Comparison of ENCODE assay signal across 9 cellular contexts in genomic region chr6:11609324-11610071, GRCh38.
DNase-seq lines count a peak whose midpoint lies in the region; ATAC-seq, FAIRE-seq and TF ChIP-seq lines count a peak whose summit lies in the region.
"Had no signal": no experiment of that assay in that cellular context is flagged by ENCODE, and none has a peak within 500 bp of the region (broad histone marks: within the 10 kb centered on the region; RNA-seq: fewer than 3 reads in every experiment).

No MANE protein-coding gene starts in this region.

- intact Hi-C loops in IMR-90 (cut with micrococcal nuclease), result loop anchor here (2.0 kb wide), 2 partner anchors 19 to 45 kb away; no protein-coding TSS in a partner anchor
- intact Hi-C loops in lower lobe of right lung (cut with DNase I), result no loop called here

- dilution Hi-C loops in IMR-90 (cut with HindIII; ENCODE audit: low sequenced_read_pairs, unreplicated experiment), result no loop called here

- in situ Hi-C loops in IMR-90 (cut with MboI; ENCODE audit: low sequenced_read_pairs), result no loop called here

- DNase-seq in IMR-90, result peak; percentile 85
- DNase-seq in coronary artery (ENCODE audit: low spot score), result peak; percentile 82
- peak; percentile 55 for DNase-seq in lower lobe of right lung
- peak; percentile 66 for DNase-seq in urothelium cell line (ENCODE audit: low spot score)
- DNase-seq in NCI-H345 treated with DMSO at 0.1 percent for 48 hours (lab: John Stamatoyannopoulos, UW; ENCODE audit: unreplicated experiment), result no peak
- DNase-seq in activated gamma-delta T cell treated with Interleukin-2 at 50 U/mL for 16 hours, result no peak
- DNase-seq: activated effector memory CD4-positive, alpha-beta T cell treated with Interleukin-2 at 50 U/mL for 16 hours had no signal

- BruUV-seq in IMR-90 (replicated peaks; lab: Mats Ljungman, UMichigan), result no TSS peak

- peak overlapping the region; percentile 36 for H3K9ac ChIP-seq in IMR-90 (ENCODE audit: low read depth, low read length)

- no peak for TF ChIP-seq RAD21 in IMR-90 (IDR thresholded peaks at IDR 0.05; ENCODE audit: low read length)

- H3K36me3 ChIP-seq in IMR-90 (ENCODE audit: control insufficient read depth, insufficient read depth, low read length), result no peaks in the 10 kb centered on the region
- H3K36me3 ChIP-seq in lower lobe of right lung, result no peaks in the 10 kb centered on the region

- H4K20me1 ChIP-seq in IMR-90 (ENCODE audit: insufficient read depth, low read length), result no peaks in the 10 kb centered on the region

- CTCF ChIA-PET in IMR-90 (lab: Yijun Ruan, JAX), result interaction anchor here (0.6 to 0.9 kb wide), 3 partner anchors 43 to 1503 kb away, joined by 3 to 4 read pairs (median 4); no protein-coding TSS in a partner anchor

- H3K27ac ChIP-seq in IMR-90 (ENCODE audit: insufficient read depth, low read length), result peak overlapping the region; percentile 95
- peak overlapping the region; percentile 2 to 81 for H3K27ac ChIP-seq in coronary artery
- H3K27ac ChIP-seq in lower lobe of right lung, result peak overlapping the region; percentile 59

- peak; percentile 78 for ATAC-seq in IMR-90 (ENCODE audit: low read depth)
- ATAC-seq in lower lobe of right lung, result peak; percentile 70 to 81
- ATAC-seq in GM21529 (IDR thresholded peaks at IDR 0.05; ENCODE audit: unreplicated experiment), result no peak
- ATAC-seq: K562 had no signal

- peak overlapping the region; percentile 96 for H2BK5ac ChIP-seq in IMR-90 (ENCODE audit: low read depth, low read length, poor library complexity, severe bottlenecking)

- FAIRE-seq in urothelium cell line (lab: Jason Lieb, UNC), result no peak
- FAIRE-seq: K562 had no signal

- H2AK9ac ChIP-seq in IMR-90 (replicated peaks; ENCODE audit: low read depth, low read length, poor library complexity), result peak overlapping the region; percentile 0

- peak overlapping the region; percentile 76 for H2AFZ ChIP-seq in IMR-90 (replicated peaks; ENCODE audit: low read length, poor library complexity)

- H3K4ac ChIP-seq in IMR-90 (ENCODE audit: low read depth, low read length), result peak overlapping the region; percentile 94

- H3K27me3 ChIP-seq in IMR-90 (ENCODE audit: control insufficient read depth, insufficient read depth, low read length), result no peaks in the 10 kb centered on the region
- no peaks in the 10 kb centered on the region for H3K27me3 ChIP-seq in lower lobe of right lung (ENCODE audit: low read depth)

- POLR2A ChIA-PET in IMR-90 (lab: Charles Lee; ENCODE audit: unreplicated experiment), result interaction anchor here (0.8 kb wide), 1 partner anchor 682 kb away, joined by 3 read pairs; no protein-coding TSS in a partner anchor

- H3K4me3 ChIP-seq in IMR-90 (ENCODE audit: insufficient read depth, low read depth, low read length) (no peak overlapping the region), coronary artery (no peak overlapping the region), lower lobe of right lung (no peak overlapping the region)
- H3K4me3 ChIP-seq: K562 had no signal

- H4K5ac ChIP-seq in IMR-90 (ENCODE audit: low read depth, low read length), result peak overlapping the region; percentile 90

- H4K8ac ChIP-seq in IMR-90 (ENCODE audit: low read depth in 2 of 2, low read length in 2 of 2), result peak overlapping the region; percentile 52 to 97

- H3K56ac ChIP-seq in IMR-90 (ENCODE audit: extremely low read depth, insufficient read depth, low read length), result peak overlapping the region; percentile 82

- no peak for TF ChIP-seq CTCF in IMR-90 (conservative IDR thresholded peaks at IDR 0.05; ENCODE audit: low read depth, low read length)
- TF ChIP-seq CTCF in coronary artery (IDR thresholded peaks at IDR 0.05), result no peak
- TF ChIP-seq CTCF in lower lobe of right lung (IDR thresholded peaks at IDR 0.05), result no peak

- peaks cover 0 to 28% of the 10 kb centered on the region in 2 experiments; a peak in 2 of 4 replicates for H3K79me1 ChIP-seq in IMR-90 (ENCODE audit: low read depth in 1 of 2, low read length in 2 of 2)

- peak overlapping the region; percentile 93 for H2AK5ac ChIP-seq in IMR-90 (ENCODE audit: low read depth, low read length)

- H3K18ac ChIP-seq in IMR-90 (ENCODE audit: low read depth, low read length), result peak overlapping the region; percentile 93

- peak overlapping the region; percentile 94 for H4K91ac ChIP-seq in IMR-90 (ENCODE audit: insufficient read depth, low read depth, low read length)

- H3K23ac ChIP-seq in IMR-90 (ENCODE audit: low read depth, low read length), result peak overlapping the region; percentile 92

- H3K9me3 ChIP-seq in IMR-90 (ENCODE audit: control insufficient read depth, insufficient read depth, low read length) (no peaks in the 10 kb centered on the region), lower lobe of right lung (no peaks in the 10 kb centered on the region)

- 10% methylated on average over 6 of the region's 18 CpGs; no CpG with 5 or more reads in 1 of the 2 experiments for WGBS in IMR-90 (ENCODE audit: extremely low coverage in 2 of 2, insufficient read length in 1 of 2), 2 experiments

- TF ChIP-seq POLR2A in IMR-90 (IDR thresholded peaks at IDR 0.05; ENCODE audit: low read depth, low read length), result no peak

- peaks cover 34% of the 10 kb centered on the region for H3K9me1 ChIP-seq in IMR-90 (ENCODE audit: insufficient read depth, low read length)

- peak overlapping the region; percentile 74 for H3K14ac ChIP-seq in IMR-90 (replicated peaks; ENCODE audit: low read depth, low read length)

- H3K4me1 ChIP-seq in IMR-90 (ENCODE audit: control insufficient read depth, insufficient read depth, low read length), result peaks cover 26% of the 10 kb centered on the region
- peaks cover 47% of the 10 kb centered on the region for H3K4me1 ChIP-seq in lower lobe of right lung

- H2BK15ac ChIP-seq in IMR-90 (ENCODE audit: low read depth, low read length), result peak overlapping the region; percentile 80

- peak overlapping the region; percentile 49; the same call in 1 of the 2 replicates for H3K4me2 ChIP-seq in IMR-90 (ENCODE audit: low read depth, low read length)

- peak overlapping the region; percentile 93 for H2BK20ac ChIP-seq in IMR-90 (ENCODE audit: low read depth, low read length)

- peak overlapping the region; percentile 97 for H2BK120ac ChIP-seq in IMR-90 (ENCODE audit: low read depth, low read length)

TF ChIP-seq in IMR-90, 13 proteins besides CTCF, POLR2A, EP300 and RAD21:
- 0 out of 2 replicates have a peak, but pooled peaks have one; percentile 0 for TF ChIP-seq CEBPB (IDR thresholded peaks at IDR 0.05; ENCODE audit: low read depth, low read length)
- TF ChIP-seq NFE2L2 (IDR thresholded peaks at IDR 0.05; ENCODE audit: low read depth, low read length), result peak; percentile 21; the same call in 1 of the 2 replicates
- TF ChIP-seq BHLHE40 (IDR thresholded peaks at IDR 0.05; ENCODE audit: low read depth, low read length), result peak; percentile 51
- peak; percentile 18; the same call in 1 of the 2 replicates for TF ChIP-seq SMC3 (IDR thresholded peaks at IDR 0.05; ENCODE audit: low read depth, low read length)
- no peak for TF ChIP-seq CHD1 (IDR thresholded peaks at IDR 0.05; ENCODE audit: low read depth, low read length)
- TF ChIP-seq RFX5 (IDR thresholded peaks at IDR 0.05; ENCODE audit: low read depth, low read length), result no peak
TF ChIP-seq in IMR-90: peak in this region for 4.

Comparison
In these comparisons a context has a peak if more than half of its experiments do, and no peak if none do; other contexts are left out.
1. DNase-seq: peak in IMR-90 (single experiment), coronary artery (single experiment), lower lobe of right lung (single experiment) and urothelium cell line (single experiment); none in NCI-H345 treated with DMSO at 0.1 percent for 48 hours (single experiment) and activated gamma-delta T cell treated with Interleukin-2 at 50 U/mL for 16 hours (single experiment).
2. H3K27ac ChIP-seq: peak in every context shown above with its lines; median percentile 95 in IMR-90; 59 in lower lobe of right lung; 42 in coronary artery.